Comparison of ENCODE assay signal across 13 cellular contexts in genomic region chr2:27446057-27446456, GRCh38. TPM values are rescaled to one million over a fixed set of nuclear protein-coding genes. Genes with fewer than 3 reads are reported as not detected.
DNase-seq lines count a peak whose midpoint lies in the region; ATAC-seq and TF ChIP-seq lines count a peak whose summit lies in the region.
"Had no signal": no experiment of that assay in that cellular context is flagged by ENCODE, and none has a peak within 500 bp of the region (broad histone marks: within the 10 kb centered on the region; RNA-seq: fewer than 3 reads in every experiment).

No MANE protein-coding gene starts in this region.

- H2BK20ac ChIP-seq in H9 (ENCODE audit: low read depth, low read length, poor library complexity, severe bottlenecking), result no peak overlapping the region

- H3K36me3 Mint-ChIP-seq in H9 (ENCODE audit: insufficient read depth in 1 of 3, low read depth in 3 of 3), result peaks cover 19 to 66% (median 48%) of the 10 kb centered on the region in 3 experiments; a peak in 6 of 7 replicates
- no peaks in the 10 kb centered on the region for H3K36me3 Mint-ChIP-seq in natural killer cell treated with Interleukin-12 subunit alpha and Interleukin-12 subunit beta and Interleukin-15 and Interleukin-18, amount 100 ng/mL, for 72 hours

- H3K9ac ChIP-seq in H9 (ENCODE audit: extremely low read depth, insufficient read length, low read length) (no peak overlapping the region), colonic mucosa (ENCODE audit: low read depth in 2 of 2, low read length in 2 of 2) (peak overlapping the region; percentile 48 to 64)

- H3K27ac Mint-ChIP-seq in H9, result peak overlapping the region in 2 of 3 experiments; percentile 21 to 82; a peak in 2 of 7 replicates
- no peak overlapping the region for H3K27ac Mint-ChIP-seq in natural killer cell treated with Interleukin-12 subunit alpha and Interleukin-12 subunit beta and Interleukin-15 and Interleukin-18, amount 100 ng/mL, for 72 hours

- H3K14ac ChIP-seq in H9 (ENCODE audit: insufficient read depth, low read length), result no peak overlapping the region

- no peaks in the 10 kb centered on the region for H3K79me1 ChIP-seq in H9 (ENCODE audit: insufficient read depth, low read depth, low read length, poor library complexity, severe bottlenecking)

- no peak overlapping the region for H3K4me3 Mint-ChIP-seq in H9
- no peak overlapping the region for H3K4me3 Mint-ChIP-seq in natural killer cell treated with Interleukin-12 subunit alpha and Interleukin-12 subunit beta and Interleukin-15 and Interleukin-18, amount 100 ng/mL, for 72 hours

- H4K91ac ChIP-seq in H9 (ENCODE audit: insufficient read length, low read depth, low read length), result no peak overlapping the region

- H3K27ac ChIP-seq in H9 (ENCODE audit: insufficient read length, low read depth, low read length) (no peak overlapping the region), colonic mucosa (peak overlapping the region; percentile 91), muscle layer of duodenum (ENCODE audit: low read length) (peak overlapping the region; percentile 83)
- H3K27ac ChIP-seq: cardiac muscle cell had no signal

- no peak overlapping the region for H2AFZ ChIP-seq in H9 (ENCODE audit: low read length)

- H3K9me3 Mint-ChIP-seq in H9, result no peaks in the 10 kb centered on the region
- no peaks in the 10 kb centered on the region for H3K9me3 Mint-ChIP-seq in natural killer cell treated with Interleukin-12 subunit alpha and Interleukin-12 subunit beta and Interleukin-15 and Interleukin-18, amount 100 ng/mL, for 72 hours

- no peak overlapping the region for H2BK120ac ChIP-seq in H9 (ENCODE audit: low read depth, low read length, poor library complexity, severe bottlenecking)

- no peak for DNase-seq in H9
- peak; percentile 91 for DNase-seq in NCI-H2029 (lab: John Stamatoyannopoulos, UW)
- peak; percentile 90 for DNase-seq in colonic mucosa
- DNase-seq in NCI-H1694 (lab: John Stamatoyannopoulos, UW), result no peak
- no peak for DNase-seq in natural killer cell treated with Interleukin-12 subunit alpha and Interleukin-12 subunit beta and Interleukin-15 and Interleukin-18, amount 100 ng/mL, for 72 hours (ENCODE audit: low spot score)
- no peak for DNase-seq in H4 (ENCODE audit: low spot score)
- DNase-seq: activated T-cell treated with anti-CD3 and anti-CD28 coated beads for 4 hours, erythroblast, NCI-H2081 treated with DMSO at 0.1 percent for 48 hours, retina, T1000 had no signal

- TF ChIP-seq CTCF in H9 (conservative IDR thresholded peaks at IDR 0.05) (no peak), colonic mucosa (IDR thresholded peaks at IDR 0.05) (no peak)

- ATAC-seq in natural killer cell treated with Interleukin-12 subunit alpha and Interleukin-12 subunit beta and Interleukin-15 and Interleukin-18, amount 100 ng/mL, for 72 hours, result no peak

- H3T11ph ChIP-seq in H9 (ENCODE audit: low read length), result no peak overlapping the region

- no peak overlapping the region for H2AK5ac ChIP-seq in H9 (ENCODE audit: insufficient read length, low read length)

- H4K20me1 ChIP-seq in H9 (ENCODE audit: control insufficient read depth, insufficient read depth, insufficient read length), result no peaks in the 10 kb centered on the region

- H3K27me3 Mint-ChIP-seq in H9 (ENCODE audit: low read depth), result no peaks in the 10 kb centered on the region
- no peaks in the 10 kb centered on the region for H3K27me3 Mint-ChIP-seq in natural killer cell treated with Interleukin-12 subunit alpha and Interleukin-12 subunit beta and Interleukin-15 and Interleukin-18, amount 100 ng/mL, for 72 hours

- WGBS in H9 (ENCODE audit: extremely low coverage, insufficient read length, low lambda C conversion rate), result no CpG with 5 or more reads among the region's 3 CpGs

- intact Hi-C loops in colonic mucosa (cut with DNase I), result no loop called here

- H2BK15ac ChIP-seq in H9 (ENCODE audit: low read depth, low read length), result no peak overlapping the region

- H3K27me3 ChIP-seq in H9 (ENCODE audit: insufficient read depth, low read length) (no peaks in the 10 kb centered on the region), colonic mucosa (no peaks in the 10 kb centered on the region), muscle layer of duodenum (ENCODE audit: low read depth, low read length) (no peaks in the 10 kb centered on the region)
- H3K27me3 ChIP-seq: cardiac muscle cell had no signal

- H2BK12ac ChIP-seq in H9 (ENCODE audit: insufficient read length, low read depth, low read length), result no peak overlapping the region

- H3K9me3 ChIP-seq in H9 (ENCODE audit: control insufficient read depth, low read depth, low read length) (no peaks in the 10 kb centered on the region), colonic mucosa (no peaks in the 10 kb centered on the region), muscle layer of duodenum (ENCODE audit: control insufficient read depth in 1 of 2, low read length in 2 of 2) (no peaks in the 10 kb centered on the region)

- H4K5ac ChIP-seq in H9 (ENCODE audit: insufficient read length, low read depth, low read length), result no peak overlapping the region

- H2BK5ac ChIP-seq in H9 (ENCODE audit: insufficient read length, low read length), result no peak overlapping the region

- no peak overlapping the region for H4K8ac ChIP-seq in H9 (replicated peaks; ENCODE audit: insufficient read length, low read depth, low read length)

- peaks cover 13 to 15% of the 10 kb centered on the region in 2 experiments for H3K4me1 Mint-ChIP-seq in H9
- H3K4me1 Mint-ChIP-seq in natural killer cell treated with Interleukin-12 subunit alpha and Interleukin-12 subunit beta and Interleukin-15 and Interleukin-18, amount 100 ng/mL, for 72 hours (ENCODE audit: low read depth in 2 of 2), result peaks cover 0 to 4% of the 10 kb centered on the region in 2 donors

- H3K4me2 ChIP-seq in H9 (ENCODE audit: insufficient read depth, insufficient read length, low read length), result no peak overlapping the region

- H3K4me1 ChIP-seq in H9 (ENCODE audit: insufficient read depth, low read length) (no peaks in the 10 kb centered on the region), colonic mucosa (no peaks in the 10 kb centered on the region), muscle layer of duodenum (ENCODE audit: control insufficient read depth in 1 of 2, insufficient read depth in 2 of 2, low read length in 2 of 2) (peaks cover 0 to 10% of the 10 kb centered on the region in 2 donors)

- H3K23me2 ChIP-seq in H9 (ENCODE audit: insufficient read length, low read depth, low read length, poor library complexity, severe bottlenecking), result peaks cover 8% of the 10 kb centered on the region

- no peak overlapping the region for H3K4ac ChIP-seq in H9 (ENCODE audit: low read depth, low read length)

- no peak overlapping the region for H3K18ac ChIP-seq in H9 (ENCODE audit: insufficient read length, low read depth, low read length)

- H3K79me2 ChIP-seq in H9 (ENCODE audit: insufficient read depth, low read length), result no peaks in the 10 kb centered on the region

- no peak overlapping the region for H3K23ac ChIP-seq in H9 (ENCODE audit: insufficient read length, low read depth, low read length)

- H3K4me3 ChIP-seq in colonic mucosa (peak overlapping the region; percentile 6), muscle layer of duodenum (ENCODE audit: low read depth in 1 of 2, low read length in 2 of 2) (peak overlapping the region in 1 of 2 donors; percentile 5)
- H3K4me3 ChIP-seq: cardiac muscle cell had no signal

- no peak overlapping the region for H3K56ac ChIP-seq in H9 (ENCODE audit: insufficient read length, low read depth, low read length)

- H3K36me3 ChIP-seq in colonic mucosa, result no peaks in the 10 kb centered on the region
- peaks cover 31 to 47% of the 10 kb centered on the region in 2 donors for H3K36me3 ChIP-seq in muscle layer of duodenum (ENCODE audit: control insufficient read depth in 1 of 2, insufficient read depth in 2 of 2, low read length in 2 of 2)

RNA-seq across cellular contexts. Expression of gene KRTCAP3, which starts 3.9 kb away (rescaled TPM):
- total RNA-seq in H9 (2021) (49.9 and 57.3 TPM in 2 replicates), colonic mucosa (100 to 1,000 TPM in 1 of 2 donors, 10 to 100 TPM in 1; 91.8 to 147 TPM)
- total RNA-seq in natural killer cell treated with Interleukin-12 subunit alpha and Interleukin-12 subunit beta and Interleukin-15 and Interleukin-18, amount 100 ng/mL, for 72 hours, result 1 to 10 TPM; 2.2 to 6.1 TPM
- not detected in 2 replicates for total RNA-seq in H4 (2014; rRNA removed; shearing (Covaris generic))

RNA-seq across cellular contexts. Expression of gene NRBP1, which starts 17.6 kb away (rescaled TPM):
- 140 TPM in 2 replicates for total RNA-seq in H9 (2021)
- 10 to 100 TPM; 69.6 to 87.7 TPM for total RNA-seq in colonic mucosa
- 100 to 1,000 TPM in 1 of 2 donors, 10 to 100 TPM in 1; 66.0 to 117 TPM for total RNA-seq in natural killer cell treated with Interleukin-12 subunit alpha and Interleukin-12 subunit beta and Interleukin-15 and Interleukin-18, amount 100 ng/mL, for 72 hours
- total RNA-seq in H4 (2014; rRNA removed; shearing (Covaris generic)), result 99.9 and 102 TPM in 2 replicates

RNA-seq across cellular contexts. Expression of gene PPM1G, which starts 36.7 kb away (rescaled TPM):
- total RNA-seq in H9 (2021) (146 and 150 TPM in 2 replicates), colonic mucosa (100 to 1,000 TPM in 1 of 2 donors, 10 to 100 TPM in 1; 63.0 to 119 TPM)
- total RNA-seq in natural killer cell treated with Interleukin-12 subunit alpha and Interleukin-12 subunit beta and Interleukin-15 and Interleukin-18, amount 100 ng/mL, for 72 hours, result 100 to 1,000 TPM; 110 to 158 TPM
- 72.0 and 81.7 TPM in 2 replicates for total RNA-seq in H4 (2014; rRNA removed; shearing (Covaris generic))

RNA-seq across cellular contexts. Expression of gene IFT172, which starts 43.5 kb away (rescaled TPM):
- 13.8 and 15.5 TPM in 2 replicates for total RNA-seq in H9 (2021)
- total RNA-seq in colonic mucosa, result 10 to 100 TPM; 34.7 to 52.6 TPM
- 10 to 100 TPM; 11.1 to 17.4 TPM for total RNA-seq in natural killer cell treated with Interleukin-12 subunit alpha and Interleukin-12 subunit beta and Interleukin-15 and Interleukin-18, amount 100 ng/mL, for 72 hours
- total RNA-seq in H4 (2014; rRNA removed; shearing (Covaris generic)), result 4.5 and 6.3 TPM in 2 replicates

RNA-seq across cellular contexts. Expression of gene FNDC4, which starts 48.9 kb away (rescaled TPM):
- 21.1 and 21.5 TPM in 2 replicates for total RNA-seq in H9 (2021)
- 1 to 10 TPM in 1 of 2 donors, under 1 TPM in 1; 0.64 to 1.1 TPM for total RNA-seq in colonic mucosa
- total RNA-seq in natural killer cell treated with Interleukin-12 subunit alpha and Interleukin-12 subunit beta and Interleukin-15 and Interleukin-18, amount 100 ng/mL, for 72 hours, result not detected
- 0.16 and 0.29 TPM in 2 replicates for total RNA-seq in H4 (2014; rRNA removed; shearing (Covaris generic))

Comparison
In these comparisons a context has a peak if more than half of its experiments do, and no peak if none do; other contexts are left out.
1. DNase-seq: peak in NCI-H2029 (single experiment) and colonic mucosa (single experiment); none in H9 (single experiment), NCI-H1694 (single experiment), natural killer cell treated with Interleukin-12 subunit alpha and Interleukin-12 subunit beta and Interleukin-15 and Interleukin-18, amount 100 ng/mL, for 72 hours (single experiment) and H4 (single experiment).
2. H3K27ac Mint-ChIP-seq: peak in H9 (2 of 3); none in natural killer cell treated with Interleukin-12 subunit alpha and Interleukin-12 subunit beta and Interleukin-15 and Interleukin-18, amount 100 ng/mL, for 72 hours (0 of 2).